Comparison of ENCODE assay signal across 20 cellular contexts in genomic region chr6:87623248-87623647, GRCh38. TPM values are rescaled to one million over a fixed set of nuclear protein-coding genes. Genes with fewer than 3 reads are reported as not detected.
DNase-seq lines count a peak whose midpoint lies in the region; ATAC-seq and TF ChIP-seq lines count a peak whose summit lies in the region.
"Had no signal": no experiment of that assay in that cellular context is flagged by ENCODE, and none has a peak within 500 bp of the region (broad histone marks: within the 10 kb centered on the region; RNA-seq: fewer than 3 reads in every experiment).

No MANE protein-coding gene starts in this region.

- DNase-seq in SIG-M5 treated with dmso at 0.1 percent for 504 hours (lab: John Stamatoyannopoulos, UW; ENCODE audit: unreplicated experiment): peak; percentile 3
- no peak for DNase-seq in SIG-M5 (lab: John Stamatoyannopoulos, UW)
- DNase-seq in amniotic epithelial cell (ENCODE audit: low read depth): peak; percentile 81
- DNase-seq in fibroblast of the aortic adventitia (ENCODE audit: low read depth): peak; percentile 37
- DNase-seq in renal cortical epithelial cell (ENCODE audit: low read depth): peak; percentile 33
- DNase-seq in activated CD4-positive, alpha-beta T cell treated with anti-CD3 and anti-CD28 coated beads for 1 hour: no peak
- DNase-seq in RPMI8226: no peak
- DNase-seq: activated effector memory CD4-positive, alpha-beta T cell treated with Interleukin-2 at 50 U/mL for 16 hours; amygdala; CD4-positive, alpha-beta T cell; DND-41; dorsolateral prefrontal cortex; NCI-H2029; NCI-H526; PC-3; stimulated activated CD4-positive, alpha-beta T cell treated with anti-CD3 and anti-CD28 coated beads, Interleukin-4, amount 100 ng/mL, for 1 hour; stimulated activated CD8-positive, alpha-beta memory T cell treated with anti-CD3 and anti-CD28 coated beads, Interleukin-4, amount 100 ng/mL, for 48 hours had no signal

- TF ChIP-seq CTCF in fibroblast of the aortic adventitia (IDR thresholded peaks at IDR 0.05; ENCODE audit: insufficient read depth, low read length): no peak

- no peak overlapping the region for H3K4me3 ChIP-seq in fibroblast of the aortic adventitia (ENCODE audit: low read depth, low read length)
- H3K4me3 ChIP-seq: dorsolateral prefrontal cortex, lung had no signal

- ATAC-seq in HG03378 (IDR thresholded peaks at IDR 0.05; ENCODE audit: unreplicated experiment): no peak
- ATAC-seq: PC-3, sciatic nerve had no signal

RNA-seq across cellular contexts. Expression of gene ORC3, which starts 33.3 kb away (rescaled TPM):
- total RNA-seq in fibroblast of the aortic adventitia (ENCODE audit: low replicate concordance) (14.3 and 52.9 TPM in 2 replicates), renal cortical epithelial cell (24.7 and 30.4 TPM in 2 replicates)

RNA-seq across cellular contexts. Expression of gene RARS2, which starts 33.5 kb away (rescaled TPM):
- total RNA-seq in fibroblast of the aortic adventitia (ENCODE audit: low replicate concordance): 41.7 and 55.0 TPM in 2 replicates
- total RNA-seq in renal cortical epithelial cell: 46.1 and 54.2 TPM in 2 replicates

Comparison
In these comparisons a context has a peak if more than half of its experiments do, and no peak if none do; other contexts are left out.
1. DNase-seq: peak in SIG-M5 treated with dmso at 0.1 percent for 504 hours (single experiment), amniotic epithelial cell (single experiment), fibroblast of the aortic adventitia (single experiment) and renal cortical epithelial cell (single experiment); none in SIG-M5 (single experiment), activated CD4-positive, alpha-beta T cell treated with anti-CD3 and anti-CD28 coated beads for 1 hour (single experiment) and RPMI8226 (single experiment).